ENCODE assay signal across 4 cellular contexts in the genomic region with DNA sequence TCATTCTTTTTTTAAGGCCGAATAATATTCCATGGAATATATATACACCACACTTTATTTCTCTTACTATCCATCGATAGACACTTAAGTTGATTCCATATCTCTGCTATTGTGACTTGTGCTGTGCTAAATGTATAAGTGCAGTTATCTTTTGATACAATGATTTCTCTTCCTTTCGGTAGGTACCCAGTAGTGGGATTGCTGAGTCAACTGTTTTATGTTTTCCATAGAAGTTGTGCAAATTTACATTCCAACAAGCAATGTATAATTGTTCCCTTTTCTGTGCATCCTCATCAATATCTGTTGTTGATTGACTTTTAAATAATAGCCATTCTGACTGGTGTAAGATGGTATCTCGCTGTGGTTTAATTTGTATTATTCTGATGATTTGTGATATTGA.
TF ChIP-seq lines count a peak whose summit lies in the region.

No MANE protein-coding gene starts in this region.

TF ChIP-seq in HepG2, 621 proteins besides CTCF, POLR2A, EP300 and RAD21:
- TF ChIP-seq EZH2 (conservative IDR thresholded peaks at IDR 0.05; ENCODE audit: low read depth, low read length) (no peak), MAFF (IDR thresholded peaks at IDR 0.05; ENCODE audit: low read depth, low read length) (peak; percentile 68), MAFK (conservative IDR thresholded peaks at IDR 0.05 in 1 of 2, IDR thresholded peaks at IDR 0.05 in 1 of 2; ENCODE audit: low read length in 2 of 2) (peak; percentile 68 to 87)
TF ChIP-seq in HepG2: peak in this region for 2.

TF ChIP-seq in A549, 52 proteins besides CTCF, POLR2A, EP300 and RAD21:
- TF ChIP-seq MAFK (IDR thresholded peaks at IDR 0.05; ENCODE audit: partially characterized antibody) (peak; percentile 76), FOXS1 (CRISPR knock-in tag; IDR thresholded peaks at IDR 0.05) (no peak), E2F6 (IDR thresholded peaks at IDR 0.05; ENCODE audit: borderline replicate concordance, low read depth) (no peak), BHLHE40 (IDR thresholded peaks at IDR 0.05; ENCODE audit: low read depth, low read length) (no peak), ATOH8 (CRISPR knock-in tag; IDR thresholded peaks at IDR 0.05; ENCODE audit: low read depth) (no peak)

TF ChIP-seq in IMR-90, 13 proteins besides CTCF, POLR2A, EP300 and RAD21:
- TF ChIP-seq MAFK (IDR thresholded peaks at IDR 0.05; ENCODE audit: low read depth, low read length): peak; percentile 70
- no peak for TF ChIP-seq NFE2L2 (IDR thresholded peaks at IDR 0.05; ENCODE audit: low read depth, low read length)

TF ChIP-seq in K562, 482 proteins besides CTCF, POLR2A, EP300 and RAD21:
- TF ChIP-seq CCNT2 (IDR thresholded peaks at IDR 0.05; ENCODE audit: borderline replicate concordance, extremely low read depth, insufficient read length, low read depth, low read length) (no peak), SP1 (CRISPR knock-in tag; IDR thresholded peaks at IDR 0.05) (no peak), ZNF316 (IDR thresholded peaks at IDR 0.05) (peak; percentile 47; the same call in 1 of the 2 replicates), PKNOX1 (IDR thresholded peaks at IDR 0.05) (no peak)
